In genomic region chr13:20567881-20568528, GRCh38 we compare ENCODE assay signal across 8 cellular contexts.
DNase-seq lines count a peak whose midpoint lies in the region; ATAC-seq lines count a peak whose summit lies in the region.

No MANE protein-coding gene starts in this region.

- peak overlapping the region; percentile 3 for H2AFZ ChIP-seq in ACC112 (ENCODE audit: low read length, unreplicated experiment)

- peaks cover 7% of the 10 kb centered on the region for H3K4me1 Mint-ChIP-seq in central memory CD8-positive, alpha-beta T cell

- H3K4me1 ChIP-seq in ACC112 (ENCODE audit: control insufficient read depth, insufficient read depth, low read length, unreplicated experiment): peaks cover 6% of the 10 kb centered on the region
- H3K4me1 ChIP-seq in HUES6 (ENCODE audit: control insufficient read depth, insufficient read depth, low read length): no peaks in the 10 kb centered on the region
- peaks cover 4% of the 10 kb centered on the region for H3K4me1 ChIP-seq in mucosa of stomach (ENCODE audit: control insufficient read depth, insufficient read depth, low read length)

- no peaks in the 10 kb centered on the region for H3K79me2 ChIP-seq in ACC112 (ENCODE audit: control insufficient read depth, insufficient read depth, low read length, unreplicated experiment)

- no peaks in the 10 kb centered on the region for H3K27me3 ChIP-seq in ACC112 (ENCODE audit: insufficient read depth, low read length)
- no peaks in the 10 kb centered on the region for H3K27me3 ChIP-seq in HUES6 (ENCODE audit: control insufficient read depth, insufficient read depth, low read length)
- no peaks in the 10 kb centered on the region for H3K27me3 ChIP-seq in mucosa of stomach (ENCODE audit: control insufficient read depth, insufficient read depth, low read length)

- no peaks in the 10 kb centered on the region for H3K9me3 Mint-ChIP-seq in central memory CD8-positive, alpha-beta T cell

- H3K4me3 ChIP-seq in ACC112 (ENCODE audit: low read depth, low read length) (peak overlapping the region; percentile 88), HUES6 (ENCODE audit: low read depth, low read length) (peak overlapping the region; percentile 83), mucosa of stomach (ENCODE audit: low read length) (peak overlapping the region; percentile 87)

- peaks cover 1% of the 10 kb centered on the region for H3K36me3 Mint-ChIP-seq in central memory CD8-positive, alpha-beta T cell (ENCODE audit: insufficient read depth)

- H3K9ac ChIP-seq in HUES6 (ENCODE audit: low read length) (no peak overlapping the region), mucosa of stomach (ENCODE audit: low read length) (peak overlapping the region; percentile 81)

- no peaks in the 10 kb centered on the region for H3K27me3 Mint-ChIP-seq in central memory CD8-positive, alpha-beta T cell

- H3K27ac ChIP-seq in ACC112 (ENCODE audit: low read depth, low read length) (peak overlapping the region; percentile 95), HUES6 (ENCODE audit: low read depth, low read length) (no peak overlapping the region; the same call in 1 of the 2 replicates)

- H3K4me3 Mint-ChIP-seq in central memory CD8-positive, alpha-beta T cell: peak overlapping the region; percentile 93

- DNase-seq in central memory CD8-positive, alpha-beta T cell (ENCODE audit: low spot score in 2 of 2): no peak
- DNase-seq in SHP77 treated with DMSO at 0.1 percent for 48 hours (lab: John Stamatoyannopoulos, UW): no peak
- DNase-seq in stimulated activated naive CD4-positive, alpha-beta T cell treated with Interleukin-2 at 50 U/mL for 16 hours (lab: John Stamatoyannopoulos, UW): no peak

- H3K9me3 ChIP-seq in HUES6 (ENCODE audit: control insufficient read depth, insufficient read depth, low read depth, low read length) (peaks cover 22% of the 10 kb centered on the region), mucosa of stomach (ENCODE audit: control insufficient read depth, low read length) (no peaks in the 10 kb centered on the region)

- H3K36me3 ChIP-seq in ACC112 (ENCODE audit: insufficient read depth, low read length) (no peaks in the 10 kb centered on the region), HUES6 (ENCODE audit: control insufficient read depth, insufficient read depth, low read length) (no peaks in the 10 kb centered on the region), mucosa of stomach (ENCODE audit: control insufficient read depth, insufficient read depth, low read length) (no peaks in the 10 kb centered on the region)

- ATAC-seq in central memory CD8-positive, alpha-beta T cell (replicated peaks; ENCODE audit: extremely low read depth, poor library complexity, severe bottlenecking): no peak
- ATAC-seq in GM21381 (IDR thresholded peaks at IDR 0.05; ENCODE audit: unreplicated experiment) (no peak), HG03469 (IDR thresholded peaks at IDR 0.05; ENCODE audit: unreplicated experiment) (no peak)

- H3K27ac Mint-ChIP-seq in central memory CD8-positive, alpha-beta T cell (ENCODE audit: low read depth): peak overlapping the region; percentile 91
